Comparison of ENCODE assay signal across 39 cellular contexts in the genomic region with DNA sequence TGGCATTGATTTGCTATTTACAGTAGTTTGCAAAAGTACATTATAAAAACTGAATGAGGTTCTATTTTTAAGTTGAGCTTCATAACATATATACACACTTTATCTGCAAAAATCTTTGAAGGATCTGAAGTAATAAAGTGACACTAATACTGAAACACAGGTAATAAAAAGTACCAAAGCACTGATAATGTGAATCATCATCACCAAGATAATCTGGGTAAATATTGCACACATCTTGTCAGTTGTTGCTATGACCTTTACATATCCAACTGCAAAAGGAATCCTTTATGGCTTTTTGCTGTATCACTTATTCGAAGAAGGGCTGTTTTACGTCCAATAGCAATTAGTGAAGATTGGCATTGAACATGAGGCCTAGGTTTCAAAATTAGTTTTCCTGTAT. TPM values are rescaled to one million over a fixed set of nuclear protein-coding genes. Genes with fewer than 3 reads are reported as not detected.
"Had no signal": no experiment of that assay in that cellular context is flagged by ENCODE, and none has a peak within 500 bp of the region (broad histone marks: within the 10 kb centered on the region; RNA-seq: fewer than 3 reads in every experiment).

No MANE protein-coding gene starts in this region.

- H3K9ac ChIP-seq: neural progenitor cell had no signal

- H3K27ac Mint-ChIP-seq: naive thymus-derived CD4-positive, alpha-beta T cell; nephron; neural progenitor cell; stimulated activated effector memory CD8-positive, alpha-beta T cell treated with anti-CD3 and anti-CD28 coated beads, Interleukin-12 subunit alpha, Interleukin-12 subunit beta, amount 100 ng/mL, for 72 hours had no signal

- FAIRE-seq: endothelial cell of umbilical vein had no signal

- H3K4me1 ChIP-seq: esophagus muscularis mucosa, gastroesophageal sphincter, heart left ventricle, left lung, neural progenitor cell, prostate gland, right atrium auricular region, sigmoid colon, stomach, thyroid gland, vagina had no signal

- ATAC-seq: foreskin keratinocyte; gastroesophageal sphincter; heart left ventricle; left cardiac atrium; left lung; naive thymus-derived CD4-positive, alpha-beta T cell; stimulated activated effector memory CD8-positive, alpha-beta T cell treated with anti-CD3 and anti-CD28 coated beads, Interleukin-12 subunit alpha, Interleukin-12 subunit beta, amount 100 ng/mL, for 72 hours had no signal

- H3K4me3 Mint-ChIP-seq: naive thymus-derived CD4-positive, alpha-beta T cell; nephron; neural progenitor cell; stimulated activated effector memory CD8-positive, alpha-beta T cell treated with anti-CD3 and anti-CD28 coated beads, Interleukin-12 subunit alpha, Interleukin-12 subunit beta, amount 100 ng/mL, for 72 hours had no signal

- H3K4me3 ChIP-seq: coronary artery, esophagus muscularis mucosa, gastroesophageal sphincter, heart left ventricle, left lung, neural progenitor cell, prostate gland, right atrium auricular region, sigmoid colon, stomach, thyroid gland, vagina had no signal

- H3K36me3 ChIP-seq: esophagus muscularis mucosa, gastroesophageal sphincter, heart left ventricle, left lung, neural progenitor cell, prostate gland, right atrium auricular region, sigmoid colon, stomach, thyroid gland, vagina had no signal

- H3K4me1 Mint-ChIP-seq: nephron; neural progenitor cell; stimulated activated effector memory CD8-positive, alpha-beta T cell treated with anti-CD3 and anti-CD28 coated beads, Interleukin-12 subunit alpha, Interleukin-12 subunit beta, amount 100 ng/mL, for 72 hours had no signal

- H2AFZ ChIP-seq: neural progenitor cell had no signal

- DNase-seq: dermis blood vessel endothelial cell; effector memory CD4-positive, alpha-beta T cell; foreskin keratinocyte; heart left ventricle; hypothalamus; kidney; left cardiac atrium; left lung; mesenchymal stem cell; midbrain; naive thymus-derived CD4-positive, alpha-beta T cell; nucleus accumbens; sigmoid colon; stimulated activated CD4-positive, alpha-beta T cell treated with anti-CD3 and anti-CD28 coated beads, Interleukin-2, amount 100 ng/mL, for 24 hours; stimulated activated CD4-positive, alpha-beta T cell treated with anti-CD3 and anti-CD28 coated beads, Interleukin-4, amount 100 ng/mL, for 24 hours; stimulated activated naive CD4-positive, alpha-beta T cell treated with Interleukin-2 at 50 U/mL for 16 hours; stomach; thyroid gland; trophoblast cell had no signal

- H3K36me3 Mint-ChIP-seq: naive thymus-derived CD4-positive, alpha-beta T cell; neural progenitor cell; stimulated activated effector memory CD8-positive, alpha-beta T cell treated with anti-CD3 and anti-CD28 coated beads, Interleukin-12 subunit alpha, Interleukin-12 subunit beta, amount 100 ng/mL, for 72 hours had no signal

- H3K27ac ChIP-seq: coronary artery, esophagus muscularis mucosa, foreskin keratinocyte, gastroesophageal sphincter, heart left ventricle, left lung, neural progenitor cell, prostate gland, right atrium auricular region, sigmoid colon, stomach, thyroid gland, vagina had no signal

- H3K4me2 ChIP-seq: neural progenitor cell had no signal

- H3K9me3 ChIP-seq: gastroesophageal sphincter, left lung, prostate gland, sigmoid colon, thyroid gland, vagina had no signal

- H3K27me3 ChIP-seq: esophagus muscularis mucosa, foreskin keratinocyte, gastroesophageal sphincter, left lung, neural progenitor cell, right atrium auricular region, sigmoid colon, stomach, thyroid gland, vagina had no signal

RNA-seq across cellular contexts. Expression of a gene that starts 59.3 kb away (rescaled TPM):
- total RNA-seq: dermis blood vessel endothelial cell; endothelial cell of umbilical vein; epithelial cell of proximal tubule; esophagus muscularis mucosa; fibroblast of lung; foreskin keratinocyte; gastroesophageal sphincter; heart left ventricle; left cardiac atrium; left lung; lower leg skin; lung microvascular endothelial cell; mucosa of gallbladder; naive thymus-derived CD4-positive, alpha-beta T cell; osteocyte; right atrium auricular region; sigmoid colon; skeletal muscle tissue; stomach; subcutaneous adipose tissue; temporal lobe; thyroid gland; ureter; vagina had no signal
- polyA plus RNA-seq: endothelial cell of umbilical vein; foreskin keratinocyte; naive thymus-derived CD4-positive, alpha-beta T cell; sigmoid colon; stomach had no signal
